ENCODE assay signal across 15 cellular contexts in the genomic region with DNA sequence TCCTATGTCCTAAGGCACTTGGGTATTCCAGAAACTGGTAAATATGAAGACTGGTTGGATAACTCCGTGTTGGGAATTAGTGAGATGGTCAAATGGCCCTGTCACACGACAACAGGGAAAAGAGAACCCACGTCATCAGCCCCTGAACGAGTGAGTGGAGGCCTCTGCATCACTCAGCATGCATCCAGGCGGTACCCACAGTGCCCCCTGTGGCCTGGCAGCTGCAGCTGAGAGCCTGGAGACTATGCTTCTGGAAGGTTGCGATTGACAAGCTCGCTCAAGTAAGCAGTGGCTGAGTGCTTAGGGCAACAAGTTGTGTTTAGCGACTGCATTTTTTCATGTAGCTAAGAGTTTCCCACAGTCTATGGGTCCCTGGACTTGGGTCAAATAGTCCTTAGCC. TPM values are rescaled to one million over a fixed set of nuclear protein-coding genes. Genes with fewer than 3 reads are reported as not detected.
DNase-seq lines count a peak whose midpoint lies in the region; ATAC-seq, FAIRE-seq and TF ChIP-seq lines count a peak whose summit lies in the region.
"Had no signal": no experiment of that assay in that cellular context is flagged by ENCODE, and none has a peak within 500 bp of the region (broad histone marks: within the 10 kb centered on the region; RNA-seq: fewer than 3 reads in every experiment).

No MANE protein-coding gene starts in this region.

- H3K27me3 ChIP-seq in BE2C (no peaks in the 10 kb centered on the region), HCT116 (ENCODE audit: insufficient read depth, low read length) (no peaks in the 10 kb centered on the region), H1 (replicated peaks in 1 of 4; ENCODE audit: control insufficient read depth in 3 of 4, extremely low read depth in 1 of 4, insufficient read depth in 3 of 4, low read length in 3 of 4) (no peaks in the 10 kb centered on the region), neural progenitor cell (no peaks in the 10 kb centered on the region)
- H3K27me3 ChIP-seq: body of pancreas had no signal

- intact Hi-C loops in HCT116 (cut with micrococcal nuclease): no loop called here

- no peaks in the 10 kb centered on the region for H3F3A ChIP-seq in neural progenitor cell (ENCODE audit: low read depth)

- H3K14ac ChIP-seq in H1 (ENCODE audit: insufficient read length): no peak overlapping the region

- no peaks in the 10 kb centered on the region for H3K9me3 Mint-ChIP-seq in neural progenitor cell
- H3K9me3 Mint-ChIP-seq: activated T-cell treated with anti-CD3 and anti-CD28 coated beads, Interleukin-2, amount 50 U/mL, for 72 hours; CD4-positive, alpha-beta memory T cell had no signal

- POLR2A ChIA-PET in HCT116 (lab: Charles Lee): no interaction called here
- POLR2A ChIA-PET in H1 (lab: Charles Lee; ENCODE audit: partially characterized antibody): interaction anchor here (0.9 to 1.5 kb wide), 3 partner anchors 9 to 56 kb away, joined by 3 to 4 read pairs (median 3); partner anchors contain the start of genes COL4A1 and COL4A2

- no peak overlapping the region for H2BK5ac ChIP-seq in H1 (ENCODE audit: low read depth, low read length)

- FAIRE-seq in H1 (lab: Jason Lieb, UNC): no peak

- no peak overlapping the region for H2BK12ac ChIP-seq in H1 (ENCODE audit: low read depth, low read length)

- H3K36me3 ChIP-seq in BE2C: no peaks in the 10 kb centered on the region
- no peaks in the 10 kb centered on the region for H3K36me3 ChIP-seq in HCT116 (ENCODE audit: control insufficient read depth in 1 of 2, insufficient read depth in 2 of 2, low read length in 2 of 2)
- H3K36me3 ChIP-seq in H1 (ENCODE audit: control insufficient read depth in 2 of 4, insufficient read depth in 4 of 4, low read length in 3 of 4): no peaks in the 10 kb centered on the region
- no peaks in the 10 kb centered on the region for H3K36me3 ChIP-seq in neural progenitor cell
- H3K36me3 ChIP-seq: prostate gland had no signal

- H2AK5ac ChIP-seq in H1 (ENCODE audit: low read depth, low read length): no peak overlapping the region

- peak; percentile 87 for ATAC-seq in HCT116
- ATAC-seq in GM19452 (IDR thresholded peaks at IDR 0.05; ENCODE audit: unreplicated experiment): no peak
- ATAC-seq: activated CD4-positive, CD25-positive, alpha-beta regulatory T cell treated with anti-CD3 and anti-CD28 coated beads, Interleukin-2, amount 50 U/mL, for 24 hours; activated T-cell treated with anti-CD3 and anti-CD28 coated beads, Interleukin-2, amount 50 U/mL, for 72 hours; body of pancreas had no signal

- H3K9me2 ChIP-seq in HCT116 (ENCODE audit: insufficient read depth): no peaks in the 10 kb centered on the region

- no peaks in the 10 kb centered on the region for H3K23me2 ChIP-seq in H1 (ENCODE audit: low read depth, low read length)

- no peak overlapping the region for H3K4me2 ChIP-seq in HCT116 (ENCODE audit: low read length)
- no peak overlapping the region for H3K4me2 ChIP-seq in H1 (ENCODE audit: insufficient read depth in 1 of 2, low read depth in 2 of 2, low read length in 2 of 2)
- no peak overlapping the region for H3K4me2 ChIP-seq in neural progenitor cell

- CTCF ChIA-PET in HCT116 (lab: Charles Lee): interaction anchor here (0.7 to 1.2 kb wide), 2 partner anchors 9 to 15 kb away, joined by 3 to 6 read pairs; no protein-coding TSS in a partner anchor
- CTCF ChIA-PET in H1 (lab: Charles Lee; ENCODE audit: partially characterized antibody): interaction anchor here (0.8 to 5.1 kb wide), 17 partner anchors 8 to 141 kb away, joined by 3 to 36 read pairs (median 5); no protein-coding TSS in a partner anchor

- H3K27ac ChIP-seq in HCT116 (ENCODE audit: low read depth, low read length): no peak overlapping the region
- no peak overlapping the region for H3K27ac ChIP-seq in H1 (ENCODE audit: low read depth, low read length)
- H3K27ac ChIP-seq in neural progenitor cell: no peak overlapping the region
- H3K27ac ChIP-seq: body of pancreas, prostate gland had no signal

- no peak overlapping the region for H2BK120ac ChIP-seq in H1 (replicated peaks; ENCODE audit: low read depth, low read length)

- no peak for TF ChIP-seq EP300 in H1 (IDR thresholded peaks at IDR 0.05; ENCODE audit: borderline replicate concordance in 1 of 2, low read depth in 2 of 2, low read length in 2 of 2)

- no TSS peak for BruUV-seq in HCT116 (replicated peaks; lab: Mats Ljungman, UMichigan)

- no peak overlapping the region for H4K5ac ChIP-seq in H1 (ENCODE audit: insufficient read length, low read depth, low read length)

- H3K23ac ChIP-seq in H1 (ENCODE audit: insufficient read length): no peak overlapping the region

- H4K8ac ChIP-seq in H1 (ENCODE audit: extremely low read depth, insufficient read depth, low read length): no peak overlapping the region

- H2BK20ac ChIP-seq in H1 (ENCODE audit: low read length): no peak overlapping the region

- TF ChIP-seq RAD21 in HCT116 (IDR thresholded peaks at IDR 0.05; ENCODE audit: low read depth) (0 out of 2 replicates have a peak, but pooled peaks have one; percentile 8), H1 (IDR thresholded peaks at IDR 0.05 in 1 of 2, conservative IDR thresholded peaks at IDR 0.05 in 1 of 2; ENCODE audit: low read depth in 2 of 2, low read length in 2 of 2) (peak; percentile 49 to 58)

- H4K20me1 ChIP-seq in HCT116 (ENCODE audit: insufficient read depth): no peaks in the 10 kb centered on the region
- H4K20me1 ChIP-seq in H1 (replicated peaks in 1 of 2; ENCODE audit: control insufficient read depth in 1 of 2, insufficient read depth in 2 of 2, low read length in 2 of 2): no peaks in the 10 kb centered on the region
- peaks cover 33% of the 10 kb centered on the region for H4K20me1 ChIP-seq in neural progenitor cell (ENCODE audit: low read depth)

- DNase-seq in BE2C (peak; percentile 26), HCT116 (ENCODE audit: low read depth, low spot score) (peak; percentile 8), H1 (ENCODE audit: low read depth in 1 of 2, low spot score in 2 of 2) (peak in 1 of 2 experiments; percentile 66), neural progenitor cell (ENCODE audit: low spot score) (peak; percentile 29), NK-92 (lab: John Stamatoyannopoulos, UW; ENCODE audit: unreplicated experiment) (no peak), pons (ENCODE audit: low spot score) (no peak)
- DNase-seq in activated T-cell treated with anti-CD3 and anti-CD28 coated beads, Interleukin-2, amount 50 U/mL, for 48 hours: no peak
- DNase-seq: activated T-cell treated with anti-CD3 and anti-CD28 coated beads, Interleukin-2, amount 50 U/mL, for 72 hours; body of pancreas; CD4-positive, alpha-beta memory T cell; SHP77 treated with DMSO at 0.1 percent for 48 hours had no signal

- no peak for TF ChIP-seq POLR2A in HCT116 (IDR thresholded peaks at IDR 0.05; ENCODE audit: borderline replicate concordance, extremely low read depth, insufficient read depth, insufficient read length)
- no peak for TF ChIP-seq POLR2A in H1 (IDR thresholded peaks at IDR 0.05; ENCODE audit: control extremely low read depth in 1 of 2, low read depth in 2 of 2, low read length in 2 of 2)

- H3K4ac ChIP-seq in H1 (replicated peaks; ENCODE audit: insufficient read length, low read depth, low read length): no peak overlapping the region

- peaks cover 16% of the 10 kb centered on the region for H3K36me3 Mint-ChIP-seq in neural progenitor cell
- H3K36me3 Mint-ChIP-seq: CD4-positive, alpha-beta memory T cell had no signal

- H3K27me3 Mint-ChIP-seq in neural progenitor cell (ENCODE audit: insufficient read depth, low read depth): no peaks in the 10 kb centered on the region

- TF ChIP-seq CTCF in BE2C (IDR thresholded peaks at IDR 0.05; ENCODE audit: low read depth, low read length) (peak; percentile 45), HCT116 (IDR thresholded peaks at IDR 0.05 in 2 of 3, conservative IDR thresholded peaks at IDR 0.05 in 1 of 3; ENCODE audit: borderline replicate concordance in 1 of 3, insufficient read depth in 1 of 3, low read depth in 2 of 3, low read length in 2 of 3) (peak in 2 of 3 experiments; percentile 43 to 63; a peak in 4 of 6 replicates), H1 (IDR thresholded peaks at IDR 0.05; ENCODE audit: control extremely low read depth in 1 of 3, insufficient read depth in 1 of 3, low read depth in 1 of 3, low read length in 3 of 3) (peak; percentile 62 to 78 (median 78)), neural progenitor cell (IDR thresholded peaks at IDR 0.05) (peak; percentile 46)

- no peaks in the 10 kb centered on the region for H3K9me3 ChIP-seq in BE2C
- no peaks in the 10 kb centered on the region for H3K9me3 ChIP-seq in HCT116 (ENCODE audit: control insufficient read depth in 1 of 2, insufficient read depth in 1 of 2, low read depth in 1 of 2, low read length in 2 of 2)
- H3K9me3 ChIP-seq in H1 (ENCODE audit: insufficient read depth in 2 of 2, low read depth in 1 of 2, low read length in 1 of 2): no peaks in the 10 kb centered on the region
- H3K9me3 ChIP-seq in neural progenitor cell (ENCODE audit: low read depth): no peaks in the 10 kb centered on the region
- H3K9me3 ChIP-seq: body of pancreas, prostate gland had no signal

- no peak overlapping the region for H3K56ac ChIP-seq in H1 (replicated peaks; ENCODE audit: insufficient read length, low read depth, low read length)

- H3K79me2 ChIP-seq in HCT116 (ENCODE audit: insufficient read depth, low read length) (no peaks in the 10 kb centered on the region), H1 (ENCODE audit: control insufficient read depth in 1 of 2, insufficient read depth in 2 of 2, low read length in 2 of 2) (no peaks in the 10 kb centered on the region), neural progenitor cell (ENCODE audit: low read depth) (no peaks in the 10 kb centered on the region)

- no peak overlapping the region for H3K4me3 Mint-ChIP-seq in neural progenitor cell
- H3K4me3 Mint-ChIP-seq: activated T-cell treated with anti-CD3 and anti-CD28 coated beads, Interleukin-2, amount 50 U/mL, for 72 hours; CD4-positive, alpha-beta memory T cell had no signal

- no peak overlapping the region for H4K91ac ChIP-seq in H1 (replicated peaks; ENCODE audit: insufficient read length, low read length)

- H3K4me1 ChIP-seq in BE2C (no peaks in the 10 kb centered on the region), HCT116 (ENCODE audit: control insufficient read depth in 1 of 2, insufficient read depth in 2 of 2, low read length in 2 of 2) (no peaks in the 10 kb centered on the region), H1 (replicated peaks in 1 of 4; ENCODE audit: control insufficient read depth in 3 of 4, insufficient read depth in 4 of 4, low read length in 3 of 4) (no peaks in the 10 kb centered on the region), neural progenitor cell (peaks cover 8% of the 10 kb centered on the region)
- H3K4me1 ChIP-seq: body of pancreas, prostate gland had no signal

- H3K18ac ChIP-seq in H1 (ENCODE audit: extremely low read depth, low read length): no peak overlapping the region

- peaks cover 23% of the 10 kb centered on the region for H3K4me1 Mint-ChIP-seq in neural progenitor cell
- H3K4me1 Mint-ChIP-seq: CD4-positive, alpha-beta memory T cell had no signal

- no peak overlapping the region for H2BK15ac ChIP-seq in H1 (ENCODE audit: low read length)

- H2AFZ ChIP-seq in HCT116 (ENCODE audit: low read depth, low read length, poor library complexity, severe bottlenecking) (no peak overlapping the region), H1 (ENCODE audit: low read length) (no peak overlapping the region), neural progenitor cell (replicated peaks) (no peak overlapping the region)

- RAD21 ChIA-PET in HCT116 (lab: Charles Lee; ENCODE audit: low non-redundant PET in 1 of 2, low total read pairs in 2 of 2, uncharacterized antibody in 2 of 2, unreplicated experiment in 2 of 2): no interaction called here

- no peaks in the 10 kb centered on the region for H3K79me1 ChIP-seq in H1 (ENCODE audit: low read depth, low read length)

- H3K4me3 ChIP-seq in BE2C (ENCODE audit: low read depth, low read length): no peak overlapping the region
- H3K4me3 ChIP-seq in HCT116 (replicated peaks in 1 of 2; ENCODE audit: low read depth in 1 of 2, low read length in 2 of 2): no peak overlapping the region
- H3K4me3 ChIP-seq in H1 (ENCODE audit: extremely low read depth in 1 of 4, insufficient read depth in 2 of 4, low read depth in 3 of 4, low read length in 4 of 4): no peak overlapping the region
- no peak overlapping the region for H3K4me3 ChIP-seq in neural progenitor cell
- H3K4me3 ChIP-seq: body of pancreas, lung, prostate gland had no signal

- 79% methylated on average over 8 of the region's 8 CpGs; no CpG with 5 or more reads in 1 of the 2 experiments for WGBS in H1 (ENCODE audit: extremely low coverage in 1 of 2, insufficient coverage in 1 of 2, insufficient read length in 1 of 2, insufficient replicate concordance in 2 of 2, low coverage in 1 of 2, low lambda C conversion rate in 2 of 2, missing lambda C conversion rate in 1 of 2), 2 experiments

- no peak overlapping the region for H3K27ac Mint-ChIP-seq in neural progenitor cell
- H3K27ac Mint-ChIP-seq: activated T-cell treated with anti-CD3 and anti-CD28 coated beads, Interleukin-2, amount 50 U/mL, for 72 hours; CD4-positive, alpha-beta memory T cell had no signal

- H3K9ac ChIP-seq in HCT116 (ENCODE audit: low read length): no peak overlapping the region
- no peak overlapping the region for H3K9ac ChIP-seq in H1 (replicated peaks in 1 of 4; ENCODE audit: extremely low read depth in 1 of 4, low read depth in 3 of 4, low read length in 3 of 4)
- no peak overlapping the region for H3K9ac ChIP-seq in neural progenitor cell

RNA-seq across cellular contexts. Expression of gene COL4A2, which starts 55.9 kb away (rescaled TPM):
- 11.5 TPM for polyA plus RNA-seq in BE2C (2012; ENCODE audit: insufficient read depth, insufficient read length, low read depth)
- total RNA-seq in HCT116 (2021; ENCODE audit: unreplicated experiment) (1.6 TPM), neural progenitor cell (ENCODE audit: low replicate concordance) (73.6 and 139 TPM in 2 replicates)
- polyA plus RNA-seq in HCT116 (2012): 0.12 TPM in 1 of 2 replicates, not detected in the other
- total RNA-seq in H1 (2021; fragmentation: NEBNext Ultra II Directional; extraction: Animal tissue kit (Norgen Biotek cat#: 25700)): 77.0 and 80.4 TPM in 2 replicates
- 87.3 and 133 TPM in 2 replicates for polyA plus RNA-seq in H1 (2011; rRNA removed)
- 64.4 TPM for polyA plus RNA-seq in H1 (2011; cell fraction: cytosol; rRNA removed)
- 260 TPM for polyA plus RNA-seq in H1 (2011; cell fraction: nucleus; rRNA removed)
- 45.6 to 82.2 TPM (median 69.4 TPM) in 4 replicates for polyA plus RNA-seq in H1 (2012, experiment 1 of 2)
- polyA plus RNA-seq in H1 (2012, experiment 2 of 2): 40.9 TPM
- polyA plus RNA-seq in H1 (2013, experiment 1 of 2): 143 TPM
- 123 TPM for polyA plus RNA-seq in H1 (2013, experiment 2 of 2)
- 69.1 and 74.8 TPM in 2 replicates for polyA minus RNA-seq in H1 (2011; rRNA and poly(A)+ RNA removed)
- 78.9 TPM for polyA minus RNA-seq in H1 (2011; cell fraction: cytosol; rRNA and poly(A)+ RNA removed)
- 109 TPM for polyA minus RNA-seq in H1 (2011; cell fraction: nucleus; rRNA and poly(A)+ RNA removed)
- total RNA-seq: activated T-cell treated with anti-CD3 and anti-CD28 coated beads, Interleukin-2, amount 50 U/mL, for 72 hours; CD4-positive, alpha-beta memory T cell had no signal
- polyA plus RNA-seq: CD4-positive, alpha-beta memory T cell had no signal

RNA-seq across cellular contexts. Expression of gene COL4A1, which starts 56.1 kb away (rescaled TPM):
- polyA plus RNA-seq in BE2C (2012; ENCODE audit: insufficient read depth, insufficient read length, low read depth): 4.1 TPM
- total RNA-seq in HCT116 (2021; ENCODE audit: unreplicated experiment) (0.57 TPM), neural progenitor cell (ENCODE audit: low replicate concordance) (105 and 120 TPM in 2 replicates)
- polyA plus RNA-seq in HCT116 (2012): 0.04 TPM in 1 of 2 replicates, not detected in the other
- 82.0 and 91.0 TPM in 2 replicates for total RNA-seq in H1 (2021; fragmentation: NEBNext Ultra II Directional; extraction: Animal tissue kit (Norgen Biotek cat#: 25700))
- polyA plus RNA-seq in H1 (2011; rRNA removed): 30.7 and 31.7 TPM in 2 replicates
- 31.3 TPM for polyA plus RNA-seq in H1 (2011; cell fraction: cytosol; rRNA removed)
- 69.4 TPM for polyA plus RNA-seq in H1 (2011; cell fraction: nucleus; rRNA removed)
- 39.8 to 46.7 TPM (median 43.8 TPM) in 4 replicates for polyA plus RNA-seq in H1 (2012, experiment 1 of 2)
- 17.1 TPM for polyA plus RNA-seq in H1 (2012, experiment 2 of 2)
- polyA plus RNA-seq in H1 (2013, experiment 1 of 2): 88.0 TPM
- 83.1 TPM for polyA plus RNA-seq in H1 (2013, experiment 2 of 2)
- polyA minus RNA-seq in H1 (2011; rRNA and poly(A)+ RNA removed): 46.9 and 65.9 TPM in 2 replicates
- 44.9 TPM for polyA minus RNA-seq in H1 (2011; cell fraction: cytosol; rRNA and poly(A)+ RNA removed)
- polyA minus RNA-seq in H1 (2011; cell fraction: nucleus; rRNA and poly(A)+ RNA removed): 51.4 TPM
- total RNA-seq: CD4-positive, alpha-beta memory T cell had no signal
- polyA plus RNA-seq: CD4-positive, alpha-beta memory T cell had no signal

Comparison
In these comparisons a context has a peak if more than half of its experiments do, and no peak if none do; other contexts are left out.
1. DNase-seq: peak in BE2C (single experiment), HCT116 (single experiment) and neural progenitor cell (single experiment); none in NK-92 (single experiment), pons (single experiment) and activated T-cell treated with anti-CD3 and anti-CD28 coated beads, Interleukin-2, amount 50 U/mL, for 48 hours (0 of 2).
2. RNA of gene COL4A2, which starts 55.9 kb away (total RNA-seq): 77.0 to 80.4 TPM in H1 and 73.6 to 139 TPM in neural progenitor cell; 1.6 TPM in HCT116 (single experiment); every median in the first group is over 10 times any median in the second.
3. RNA of gene COL4A1, which starts 56.1 kb away (total RNA-seq): 105 to 120 TPM in neural progenitor cell and 82.0 to 91.0 TPM in H1; 0.57 TPM in HCT116 (single experiment); every median in the first group is over 10 times any median in the second.
4. Peak in every context shown above with its lines, with median percentiles within 50 percentile points of each other: CTCF ChIP-seq.